ENCODE assay signal across 16 cellular contexts in the genomic region with DNA sequence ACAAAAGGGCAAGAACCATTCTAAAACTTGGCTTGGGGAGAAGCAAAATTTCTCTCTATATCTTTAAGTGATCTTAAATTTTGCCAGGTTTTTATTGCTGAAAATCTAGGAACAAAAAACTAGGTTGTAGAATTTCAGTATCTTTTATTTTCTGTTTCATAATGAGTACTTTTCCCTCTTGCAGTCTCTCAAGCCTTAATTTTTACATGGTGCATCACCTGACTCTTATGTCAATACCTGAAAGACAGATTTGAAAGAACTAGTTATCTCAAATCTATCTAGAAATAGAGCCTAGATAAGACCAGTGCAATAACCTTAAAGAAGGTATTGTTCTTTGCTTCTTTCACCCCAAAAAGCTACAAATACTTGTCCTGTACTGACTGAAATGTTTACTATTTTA.
DNase-seq lines count a peak whose midpoint lies in the region; ATAC-seq and TF ChIP-seq lines count a peak whose summit lies in the region.
"Had no signal": no experiment of that assay in that cellular context is flagged by ENCODE, and none has a peak within 500 bp of the region (broad histone marks: within the 10 kb centered on the region; RNA-seq: fewer than 3 reads in every experiment).

No MANE protein-coding gene starts in this region.

- ATAC-seq in GM18870 (IDR thresholded peaks at IDR 0.05; ENCODE audit: unreplicated experiment) (peak; percentile 42), HG02610 (IDR thresholded peaks at IDR 0.05; ENCODE audit: unreplicated experiment) (peak; percentile 51), HG03571 (IDR thresholded peaks at IDR 0.05; ENCODE audit: unreplicated experiment) (peak; percentile 46)

- TF ChIP-seq CTCF in GM13976 (IDR thresholded peaks at IDR 0.05; ENCODE audit: borderline replicate concordance, control extremely low read depth, extremely low read depth, insufficient read depth, missing control alignments), result no peak
- no peak for TF ChIP-seq CTCF in dorsolateral prefrontal cortex (IDR thresholded peaks at IDR 0.05 in 54 of 56, conservative IDR thresholded peaks at IDR 0.05 in 2 of 56; ENCODE audit: low read depth in 1 of 56, partially characterized antibody in 56 of 56)

- H3K27ac ChIP-seq in dorsolateral prefrontal cortex, result peak overlapping the region in 4 of 59 donors; percentile 21 to 41 (median 30)
- H3K27ac ChIP-seq: uterus had no signal

- no peak overlapping the region for H3K4me3 ChIP-seq in dorsolateral prefrontal cortex
- H3K4me3 ChIP-seq: BLaER1, MG63, uterus had no signal

- intact Hi-C loops in dorsolateral prefrontal cortex (cut with DNase I), result loop anchor here in 1 of 2 donors (10.0 kb wide), 1 partner anchor 120 kb away; a partner anchor contains a TSS

- in situ Hi-C loops in GM13976 (cut with MboI; ENCODE audit: low sequenced_read_pairs, unreplicated experiment), result no loop called here

- DNase-seq in GM13976 (ENCODE audit: low spot score), result peak; percentile 40
- no peak for DNase-seq in NCI-H2081 (lab: John Stamatoyannopoulos, UW)
- no peak for DNase-seq in stimulated activated CD8-positive, alpha-beta memory T cell treated with anti-CD3 and anti-CD28 coated beads, Interleukin-4, amount 100 ng/mL, for 48 hours
- no peak for DNase-seq in dorsolateral prefrontal cortex
- no peak for DNase-seq in NCI-H2107 (lab: John Stamatoyannopoulos, UW)
- DNase-seq: activated naive CD4-positive, alpha-beta T cell treated with Interleukin-2 at 50 U/mL for 16 hours; DMS79 treated with DMSO at 0.1 percent for 48 hours; mesenchymal stem cell; MG63; NK-92 treated with Interleukin-12 subunit alpha and Interleukin-12 subunit beta, amount 100 ng/mL, for 24 hours; stimulated activated naive CD4-positive, alpha-beta T cell; uterus had no signal

- H3K27me3 ChIP-seq in dorsolateral prefrontal cortex, result no peaks in the 10 kb centered on the region
- H3K27me3 ChIP-seq: BLaER1, MG63, uterus had no signal
